In genomic region chr3:178505832-178506231, GRCh38 we compare ENCODE assay signal across 1 cellular context.
TF ChIP-seq lines count a peak whose summit lies in the region.

No MANE protein-coding gene starts in this region.

TF ChIP-seq in SK-N-SH treated with all-trans-retinoic acid at 6 μM for 48 hours, 23 proteins besides CTCF, POLR2A, EP300 and RAD21 (continued from another document):
- peak; percentile 44; the same call in 1 of the 2 replicates for TF ChIP-seq TSHZ2 (CRISPR knock-in tag; IDR thresholded peaks at IDR 0.05)
- TF ChIP-seq ESRRG (CRISPR knock-in tag; IDR thresholded peaks at IDR 0.05), result no peak
- TF ChIP-seq TCF4 (CRISPR knock-in tag; IDR thresholded peaks at IDR 0.05; ENCODE audit: borderline replicate concordance), result peak; percentile 50; the same call in 1 of the 2 replicates
- no peak for TF ChIP-seq ZNF565 (CRISPR knock-in tag; conservative IDR thresholded peaks at IDR 0.05; ENCODE audit: low read depth)
- no peak for TF ChIP-seq TOX (CRISPR knock-in tag; IDR thresholded peaks at IDR 0.05; ENCODE audit: borderline replicate concordance)
TF ChIP-seq in SK-N-SH treated with all-trans-retinoic acid at 6 μM for 48 hours: peak in this region for 3.
